Comparison of ENCODE assay signal across 8 cellular contexts in the genomic region with DNA sequence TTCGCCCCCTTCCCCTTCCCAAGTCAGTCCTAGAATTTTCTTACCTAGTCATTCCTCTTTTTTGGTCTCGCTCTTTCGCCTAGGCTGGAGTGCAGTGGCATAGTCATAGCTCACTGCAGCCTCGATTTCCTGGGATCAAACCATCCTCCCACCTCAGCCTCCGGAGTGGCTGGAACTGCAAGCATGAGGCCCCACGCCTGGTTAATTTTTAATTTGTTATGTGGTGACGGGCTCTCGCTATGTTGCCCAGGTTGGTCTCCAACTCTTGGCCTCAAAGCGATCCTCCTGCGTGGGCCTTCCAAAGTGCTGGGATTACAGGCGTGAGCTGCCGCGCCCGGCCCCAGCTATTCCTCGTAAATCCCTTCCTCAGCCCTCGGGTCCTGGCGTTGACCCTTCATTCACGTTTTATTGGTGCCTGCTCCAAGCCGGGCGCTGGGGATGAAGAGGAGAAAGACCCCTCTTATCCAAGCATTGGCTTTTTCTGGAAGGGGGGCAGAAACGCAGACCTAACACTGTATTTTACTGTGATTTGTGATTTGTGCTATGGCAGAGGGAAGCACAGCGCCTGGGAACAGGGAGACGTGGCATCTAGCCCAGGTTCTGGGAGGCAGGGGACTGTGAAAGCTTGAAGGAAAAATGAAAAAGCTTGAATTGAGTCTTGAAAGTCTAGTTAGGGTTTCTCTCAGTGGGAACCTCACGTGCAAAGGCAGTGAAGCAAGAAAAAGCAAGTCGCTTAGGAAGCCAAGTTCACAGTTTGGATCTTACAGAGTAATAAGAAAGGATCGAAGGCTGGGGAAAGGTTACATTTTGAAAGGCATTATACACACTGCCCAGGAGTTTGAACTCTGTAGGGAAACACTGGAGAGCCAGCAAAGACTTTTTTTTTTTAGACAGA. TPM values are rescaled to one million over a fixed set of nuclear protein-coding genes. Genes with fewer than 3 reads are reported as not detected.
DNase-seq lines count a peak whose midpoint lies in the region; ATAC-seq and TF ChIP-seq lines count a peak whose summit lies in the region.

No MANE protein-coding gene starts in this region.

- TF ChIP-seq CTCF in tibial artery (IDR thresholded peaks at IDR 0.05) (no peak), GM20000 (IDR thresholded peaks at IDR 0.05; ENCODE audit: extremely low read depth, missing control alignments) (no peak)

- H3K4me1 ChIP-seq in tibial artery, result peaks cover 0 to 41% (median 26%) of the 10 kb centered on the region in 4 donors

- no peak for DNase-seq in activated naive CD8-positive, alpha-beta T cell treated with anti-CD3 and anti-CD28 coated beads for 36 hours
- DNase-seq in tibial artery, result no peak
- DNase-seq in GM20000 (ENCODE audit: low spot score), result no peak
- DNase-seq in DMS79 (lab: John Stamatoyannopoulos, UW), result no peak

- intact Hi-C loops in tibial artery (cut with DNase I; ENCODE audit: low total_unique reads), result loop anchor here (2.0 kb wide), 1 partner anchor 34 kb away; no protein-coding TSS in a partner anchor

- H3K27ac Mint-ChIP-seq in activated naive CD8-positive, alpha-beta T cell treated with anti-CD3 and anti-CD28 coated beads for 36 hours, result peak overlapping the region; percentile 82

- H3K36me3 Mint-ChIP-seq in activated naive CD8-positive, alpha-beta T cell treated with anti-CD3 and anti-CD28 coated beads for 36 hours, result peaks cover 21% of the 10 kb centered on the region

- H3K27ac ChIP-seq in layer of hippocampus (ENCODE audit: low read depth, low read length) (peak overlapping the region; percentile 98), tibial artery (peak overlapping the region; percentile 81 to 82)

- no peaks in the 10 kb centered on the region for H3K9me3 ChIP-seq in tibial artery

- H3K27me3 ChIP-seq in layer of hippocampus (ENCODE audit: control insufficient read depth, insufficient read depth, low read length), result no peaks in the 10 kb centered on the region
- H3K27me3 ChIP-seq in tibial artery, result no peaks in the 10 kb centered on the region

- peaks cover 33% of the 10 kb centered on the region for H3K4me1 Mint-ChIP-seq in activated naive CD8-positive, alpha-beta T cell treated with anti-CD3 and anti-CD28 coated beads for 36 hours

- peaks cover 1 to 45% (median 24%) of the 10 kb centered on the region in 3 donors for H3K36me3 ChIP-seq in tibial artery

- no peaks in the 10 kb centered on the region for H3K9me3 Mint-ChIP-seq in activated naive CD8-positive, alpha-beta T cell treated with anti-CD3 and anti-CD28 coated beads for 36 hours

- H3K27me3 Mint-ChIP-seq in activated naive CD8-positive, alpha-beta T cell treated with anti-CD3 and anti-CD28 coated beads for 36 hours, result no peaks in the 10 kb centered on the region

- ATAC-seq in GM18502 (IDR thresholded peaks at IDR 0.05; ENCODE audit: poor library complexity, unreplicated experiment) (peak; percentile 19), HG02938 (IDR thresholded peaks at IDR 0.05; ENCODE audit: unreplicated experiment) (peak; percentile 15), HG02840 (IDR thresholded peaks at IDR 0.05; ENCODE audit: low FRiP score, unreplicated experiment) (no peak)

- peak overlapping the region; percentile 94 for H3K4me3 Mint-ChIP-seq in activated naive CD8-positive, alpha-beta T cell treated with anti-CD3 and anti-CD28 coated beads for 36 hours

- H3K4me3 ChIP-seq in tibial artery, result peak overlapping the region; percentile 65 to 94

RNA-seq across cellular contexts. Expression of a gene that starts 0.5 kb away (rescaled TPM):
- total RNA-seq in activated naive CD8-positive, alpha-beta T cell treated with anti-CD3 and anti-CD28 coated beads for 36 hours, result 10 to 100 TPM; 37.3 to 38.5 TPM

RNA-seq across cellular contexts. Expression of a gene that starts 1.1 kb away (rescaled TPM):
- 10 to 100 TPM; 19.5 to 22.7 TPM for total RNA-seq in activated naive CD8-positive, alpha-beta T cell treated with anti-CD3 and anti-CD28 coated beads for 36 hours

RNA-seq across cellular contexts. Expression of a gene that starts 17.6 kb away (rescaled TPM):
- not detected for total RNA-seq in activated naive CD8-positive, alpha-beta T cell treated with anti-CD3 and anti-CD28 coated beads for 36 hours

RNA-seq across cellular contexts. Expression of a gene that starts 19.1 kb away (rescaled TPM):
- total RNA-seq in activated naive CD8-positive, alpha-beta T cell treated with anti-CD3 and anti-CD28 coated beads for 36 hours, result 10 to 100 TPM; 12.8 to 13.3 TPM

RNA-seq across cellular contexts. Expression of a gene that starts 26.4 kb away (rescaled TPM):
- 100 to 1,000 TPM; 106 to 109 TPM for total RNA-seq in activated naive CD8-positive, alpha-beta T cell treated with anti-CD3 and anti-CD28 coated beads for 36 hours
